Comparison of ENCODE assay signal across 1 cellular context in genomic region chr19:12639901-12640613, GRCh38.
TF ChIP-seq lines count a peak whose summit lies in the region.

No MANE protein-coding gene starts in this region.

TF ChIP-seq in HepG2, 621 proteins besides CTCF, POLR2A, EP300 and RAD21 (continued from another document):
- TF ChIP-seq ZNF18 (CRISPR knock-in tag; IDR thresholded peaks at IDR 0.05; ENCODE audit: insufficient replicate concordance) (no peak), MAF1 (CRISPR knock-in tag; IDR thresholded peaks at IDR 0.05; ENCODE audit: borderline replicate concordance) (no peak), ZNF501 (CRISPR knock-in tag; IDR thresholded peaks at IDR 0.05) (0 out of 2 replicates have a peak, but pooled peaks have one; percentile 24), ZNF713 (CRISPR knock-in tag; IDR thresholded peaks at IDR 0.05) (no peak), ZNF280B (CRISPR knock-in tag; IDR thresholded peaks at IDR 0.05; ENCODE audit: borderline replicate concordance) (0 out of 2 replicates have a peak, but pooled peaks have one; percentile 51)
